18 cellular contexts compared by ENCODE assay signal in the genomic region with DNA sequence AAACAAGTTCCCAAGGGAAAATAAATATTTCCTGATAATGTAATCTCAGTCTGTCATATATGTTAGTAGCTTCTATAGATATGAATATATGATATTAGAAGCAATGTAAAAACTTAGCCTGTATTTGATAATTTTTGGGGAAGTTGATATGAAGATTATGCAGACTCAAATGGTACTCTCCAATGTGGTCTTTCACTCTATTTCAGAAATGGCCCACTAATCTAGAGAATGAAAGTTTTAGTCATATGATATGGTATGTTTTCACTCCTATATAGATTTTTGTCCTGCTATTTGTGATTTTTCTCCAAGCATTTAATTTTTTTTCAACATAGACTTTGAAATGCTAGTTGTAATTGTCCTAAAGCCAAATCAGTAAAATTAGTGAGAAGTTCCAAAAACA.
"Had no signal": no experiment of that assay in that cellular context is flagged by ENCODE, and none has a peak within 500 bp of the region (broad histone marks: within the 10 kb centered on the region; RNA-seq: fewer than 3 reads in every experiment).

No MANE protein-coding gene starts in this region.

- H3K4me2 ChIP-seq: SK-N-SH had no signal

- H3K4me3 Mint-ChIP-seq: T-cell had no signal

- DNase-seq: Karpas-422, KG1, MG63, NCI-H1092, NCI-H1694 treated with DMSO at 0.1 percent for 48 hours, NCI-H1930, NCI-H2107, NCI-H2171, NCI-H226, NCI-H446 treated with DMSO at 0.1 percent for 48 hours, NCI-H524 treated with DMSO at 0.1 percent for 48 hours, PC-3, SHP77, SK-N-SH, SW 1271, T-cell had no signal

- H3K9me3 ChIP-seq: MG63, SK-N-SH had no signal

- H3K27ac ChIP-seq: RWPE1 had no signal

- ATAC-seq: Panc1, PC-3, T-cell had no signal

- H3K9ac ChIP-seq: SK-N-SH had no signal

- H3K36me3 ChIP-seq: MG63 had no signal

- H3K27ac Mint-ChIP-seq: T-cell had no signal

- H3K27me3 ChIP-seq: MG63 had no signal

- H3K4me3 ChIP-seq: MG63 had no signal
